In the genomic region with DNA sequence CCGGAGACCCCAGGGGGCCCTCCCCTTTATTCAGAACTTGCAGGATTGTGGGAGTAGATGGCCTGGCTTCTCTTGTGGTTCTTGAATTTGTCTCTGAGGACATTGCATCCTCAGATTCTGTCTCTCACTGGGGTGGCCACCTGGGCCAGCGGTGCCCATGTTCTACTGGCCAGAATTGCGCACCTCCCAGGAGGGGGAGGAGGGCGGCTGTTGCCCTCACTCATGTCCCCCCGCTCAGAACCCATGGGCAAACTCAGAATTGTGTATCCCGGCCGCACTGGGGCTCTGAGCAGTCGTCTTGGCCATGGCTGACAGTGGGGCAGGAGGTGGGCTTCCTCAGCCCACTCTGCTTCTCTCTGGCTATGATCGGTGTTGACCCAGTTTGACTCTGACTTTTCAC, we compare ENCODE assay signal across 23 cellular contexts.
"Had no signal": no experiment of that assay in that cellular context is flagged by ENCODE, and none has a peak within 500 bp of the region (broad histone marks: within the 10 kb centered on the region; RNA-seq: fewer than 3 reads in every experiment).

No MANE protein-coding gene starts in this region.

- H3K4me3 Mint-ChIP-seq: activated CD4-positive, alpha-beta memory T cell treated with anti-CD3 and anti-CD28 coated beads, Interleukin-2, amount 10 ng/mL, durations not matched to agents 7 days and 5 days; activated CD4-positive, alpha-beta T cell treated with anti-CD3 and anti-CD28 coated beads, Interleukin-2, amount 10 ng/mL, durations not matched to agents 7 days and 5 days; activated naive CD4-positive, alpha-beta T cell treated with anti-CD3 and anti-CD28 coated beads, Interleukin-2, amount 10 ng/mL, durations not matched to agents 7 days and 5 days; activated naive CD8-positive, alpha-beta T cell treated with anti-CD3 and anti-CD28 coated beads, Interleukin-2, amount 10 ng/mL, durations not matched to agents 7 days and 5 days; activated T-cell treated with anti-CD3 and anti-CD28 coated beads, Interleukin-2, amount 50 U/mL, for 24 hours; activated T-cell treated with anti-CD3 and anti-CD28 coated beads, Interleukin-2, amount 50 U/mL, for 72 hours had no signal

- H3K27me3 ChIP-seq: brain microvascular endothelial cell, colonic mucosa, foreskin keratinocyte, gastrocnemius medialis, heart left ventricle had no signal

- H3K36me3 ChIP-seq: brain microvascular endothelial cell, colonic mucosa, gastrocnemius medialis had no signal

- H3K27ac ChIP-seq: brain microvascular endothelial cell, colonic mucosa, foreskin keratinocyte, gastrocnemius medialis, heart left ventricle had no signal

- H3K9me3 Mint-ChIP-seq: activated CD4-positive, alpha-beta memory T cell treated with anti-CD3 and anti-CD28 coated beads, Interleukin-2, amount 10 ng/mL, durations not matched to agents 7 days and 5 days; activated naive CD4-positive, alpha-beta T cell treated with anti-CD3 and anti-CD28 coated beads, Interleukin-2, amount 10 ng/mL, durations not matched to agents 7 days and 5 days; activated naive CD4-positive, alpha-beta T cell treated with anti-CD3 and anti-CD28 coated beads, Interleukin-2, amount 50 U/mL, for 72 hours; activated T-cell treated with anti-CD3 and anti-CD28 coated beads, Interleukin-2, amount 50 U/mL, for 24 hours; activated T-cell treated with anti-CD3 and anti-CD28 coated beads, Interleukin-2, amount 50 U/mL, for 72 hours had no signal

- H3K27me3 Mint-ChIP-seq: activated CD4-positive, alpha-beta memory T cell treated with anti-CD3 and anti-CD28 coated beads, Interleukin-2, amount 10 ng/mL, durations not matched to agents 7 days and 5 days; activated CD4-positive, alpha-beta T cell treated with anti-CD3 and anti-CD28 coated beads, Interleukin-2, amount 10 ng/mL, durations not matched to agents 7 days and 5 days; activated naive CD4-positive, alpha-beta T cell treated with anti-CD3 and anti-CD28 coated beads, Interleukin-2, amount 10 ng/mL, durations not matched to agents 7 days and 5 days; activated naive CD8-positive, alpha-beta T cell treated with anti-CD3 and anti-CD28 coated beads, Interleukin-2, amount 10 ng/mL, durations not matched to agents 7 days and 5 days; activated T-cell treated with anti-CD3 and anti-CD28 coated beads, Interleukin-2, amount 50 U/mL, for 24 hours had no signal

- H3K4me1 ChIP-seq: colonic mucosa, heart left ventricle had no signal

- H3K4me3 ChIP-seq: colonic mucosa, gastrocnemius medialis, heart left ventricle had no signal

- H3K27ac Mint-ChIP-seq: activated CD4-positive, alpha-beta memory T cell treated with anti-CD3 and anti-CD28 coated beads, Interleukin-2, amount 10 ng/mL, durations not matched to agents 7 days and 5 days; activated CD4-positive, alpha-beta T cell treated with anti-CD3 and anti-CD28 coated beads, Interleukin-2, amount 10 ng/mL, durations not matched to agents 7 days and 5 days; activated naive CD4-positive, alpha-beta T cell treated with anti-CD3 and anti-CD28 coated beads, Interleukin-2, amount 10 ng/mL, durations not matched to agents 7 days and 5 days; activated naive CD4-positive, alpha-beta T cell treated with anti-CD3 and anti-CD28 coated beads, Interleukin-2, amount 50 U/mL, for 72 hours; activated naive CD8-positive, alpha-beta T cell treated with anti-CD3 and anti-CD28 coated beads, Interleukin-2, amount 10 ng/mL, durations not matched to agents 7 days and 5 days; activated T-cell treated with anti-CD3 and anti-CD28 coated beads, Interleukin-2, amount 50 U/mL, for 24 hours; activated T-cell treated with anti-CD3 and anti-CD28 coated beads, Interleukin-2, amount 50 U/mL, for 72 hours had no signal

- ATAC-seq: activated T-cell treated with anti-CD3 and anti-CD28 coated beads, Interleukin-2, amount 50 U/mL, for 72 hours; foreskin keratinocyte; gastrocnemius medialis had no signal

- H3K4me1 Mint-ChIP-seq: activated CD4-positive, alpha-beta memory T cell treated with anti-CD3 and anti-CD28 coated beads, Interleukin-2, amount 10 ng/mL, durations not matched to agents 7 days and 5 days; activated CD4-positive, alpha-beta T cell treated with anti-CD3 and anti-CD28 coated beads, Interleukin-2, amount 10 ng/mL, durations not matched to agents 7 days and 5 days; activated naive CD8-positive, alpha-beta T cell treated with anti-CD3 and anti-CD28 coated beads, Interleukin-2, amount 10 ng/mL, durations not matched to agents 7 days and 5 days had no signal

- DNase-seq: activated CD4-positive, alpha-beta memory T cell treated with anti-CD3 and anti-CD28 coated beads, Interleukin-2, amount 10 ng/mL, durations not matched to agents 7 days and 5 days; activated CD4-positive, alpha-beta T cell treated with anti-CD3 and anti-CD28 coated beads for 1 hour; activated CD4-positive, alpha-beta T cell treated with anti-CD3 and anti-CD28 coated beads for 4 hours; activated CD4-positive, alpha-beta T cell treated with anti-CD3 and anti-CD28 coated beads, Interleukin-2, amount 10 ng/mL, durations not matched to agents 7 days and 5 days; activated CD4-positive, alpha-beta T cell treated with anti-CD3 and anti-CD28 coated beads, Interleukin-2, amount 50 U/mL, for 4 hours; activated CD8-positive, alpha-beta memory T cell treated with anti-CD3 and anti-CD28 coated beads, Interleukin-2, amount 50 U/mL, for 48 hours; activated gamma-delta T cell; activated naive CD4-positive, alpha-beta T cell; activated naive CD4-positive, alpha-beta T cell treated with anti-CD3 and anti-CD28 coated beads, Interleukin-2, amount 10 ng/mL, durations not matched to agents 7 days and 5 days; activated naive CD8-positive, alpha-beta T cell treated with anti-CD3 and anti-CD28 coated beads, Interleukin-2, amount 10 ng/mL, durations not matched to agents 7 days and 5 days; activated T-cell treated with anti-CD3 and anti-CD28 coated beads for 4 hours; activated T-cell treated with anti-CD3 and anti-CD28 coated beads, Interleukin-2, amount 50 U/mL, for 24 hours; activated T-cell treated with anti-CD3 and anti-CD28 coated beads, Interleukin-2, amount 50 U/mL, for 72 hours; brain microvascular endothelial cell; cerebellar nuclear complex; colonic mucosa; effector CD8-positive, alpha-beta T cell; foreskin keratinocyte; gastrocnemius medialis; glutamatergic neuron; heart left ventricle; T-helper 2 cell had no signal

- H3K9me3 ChIP-seq: colonic mucosa, gastrocnemius medialis, heart left ventricle had no signal
